25 cellular contexts compared by ENCODE assay signal in genomic region chr11:64333556-64333955, GRCh38.
"Had no signal": no experiment of that assay in that cellular context is flagged by ENCODE, and none has a peak within 500 bp of the region (broad histone marks: within the 10 kb centered on the region; RNA-seq: fewer than 3 reads in every experiment).

No MANE protein-coding gene starts in this region.

- H3K27ac Mint-ChIP-seq: memory B cell; neural progenitor cell; progenitor cell of endocrine pancreas; stimulated activated effector memory CD8-positive, alpha-beta T cell treated with anti-CD3 and anti-CD28 coated beads, Interleukin-12 subunit alpha, Interleukin-12 subunit beta, amount 100 ng/mL, for 72 hours had no signal

- H3K4me3 ChIP-seq: esophagus squamous epithelium, gastroesophageal sphincter, left ventricle myocardium inferior, lower lobe of right lung, neural progenitor cell, pancreas, right lobe of liver, suprapubic skin, thyroid gland, upper lobe of left lung, uterus had no signal

- H3K4me3 Mint-ChIP-seq: memory B cell; natural killer cell treated with Interleukin-12 subunit alpha and Interleukin-12 subunit beta and Interleukin-15 and Interleukin-18, amount 100 ng/mL, for 72 hours; neural progenitor cell; stimulated activated effector memory CD8-positive, alpha-beta T cell treated with anti-CD3 and anti-CD28 coated beads, Interleukin-12 subunit alpha, Interleukin-12 subunit beta, amount 100 ng/mL, for 72 hours had no signal

- H3K27me3 ChIP-seq: esophagus squamous epithelium, neural progenitor cell, pancreas, right lobe of liver, suprapubic skin, thyroid gland, upper lobe of left lung, uterus had no signal

- DNase-seq: effector memory CD4-positive, alpha-beta T cell; esophagus squamous epithelium; foreskin fibroblast; kidney; left cardiac atrium; left ventricle myocardium inferior; lower lobe of right lung; midbrain; nucleus accumbens; pancreas; retina; right lobe of liver; stimulated activated CD4-positive, alpha-beta T cell treated with anti-CD3 and anti-CD28 coated beads, Interleukin-4, amount 100 ng/mL, for 1 hour; stimulated activated CD8-positive, alpha-beta memory T cell treated with anti-CD3 and anti-CD28 coated beads, Interleukin-4, amount 100 ng/mL, for 48 hours; stimulated activated naive CD8-positive, alpha-beta T cell treated with anti-CD3 and anti-CD28 coated beads, Interleukin-15, Interleukin-2, amounts not matched to agents 100 U/mL and 50 U/mL, for 24 hours; thyroid gland; upper lobe of left lung; uterus had no signal

- H3K9me3 ChIP-seq: esophagus squamous epithelium, gastroesophageal sphincter, left ventricle myocardium inferior, lower lobe of right lung, pancreas, right lobe of liver, suprapubic skin, thyroid gland, upper lobe of left lung, uterus had no signal

- H3K9me3 Mint-ChIP-seq: memory B cell; natural killer cell treated with Interleukin-12 subunit alpha and Interleukin-12 subunit beta and Interleukin-15 and Interleukin-18, amount 100 ng/mL, for 72 hours; neural progenitor cell; stimulated activated effector memory CD8-positive, alpha-beta T cell treated with anti-CD3 and anti-CD28 coated beads, Interleukin-12 subunit alpha, Interleukin-12 subunit beta, amount 100 ng/mL, for 72 hours had no signal

- H3K36me3 ChIP-seq: esophagus squamous epithelium, gastroesophageal sphincter, left ventricle myocardium inferior, lower lobe of right lung, neural progenitor cell, pancreas, right lobe of liver, suprapubic skin, thyroid gland, upper lobe of left lung, uterus had no signal

- H3K4me1 ChIP-seq: neural progenitor cell, right lobe of liver, uterus had no signal

- H3K27ac ChIP-seq: gastroesophageal sphincter, left ventricle myocardium inferior, lower lobe of right lung, neural progenitor cell, pancreas, right lobe of liver, suprapubic skin, thyroid gland, upper lobe of left lung, uterus had no signal

- ATAC-seq: gastroesophageal sphincter; left cardiac atrium; lower lobe of right lung; natural killer cell treated with Interleukin-12 subunit alpha and Interleukin-12 subunit beta and Interleukin-15 and Interleukin-18, amount 100 ng/mL, for 72 hours; pancreas; right lobe of liver; stimulated activated effector memory CD8-positive, alpha-beta T cell treated with anti-CD3 and anti-CD28 coated beads, Interleukin-12 subunit alpha, Interleukin-12 subunit beta, amount 100 ng/mL, for 72 hours; stimulated activated naive CD8-positive, alpha-beta T cell treated with anti-CD3 and anti-CD28 coated beads, Interleukin-15, Interleukin-2, amounts not matched to agents 100 U/mL and 50 U/mL, for 24 hours had no signal

- H3K27me3 Mint-ChIP-seq: memory B cell; natural killer cell treated with Interleukin-12 subunit alpha and Interleukin-12 subunit beta and Interleukin-15 and Interleukin-18, amount 100 ng/mL, for 72 hours had no signal

- H3K36me3 Mint-ChIP-seq: memory B cell; natural killer cell treated with Interleukin-12 subunit alpha and Interleukin-12 subunit beta and Interleukin-15 and Interleukin-18, amount 100 ng/mL, for 72 hours; neural progenitor cell had no signal
